ENCODE assay signal across 15 cellular contexts in the genomic region with DNA sequence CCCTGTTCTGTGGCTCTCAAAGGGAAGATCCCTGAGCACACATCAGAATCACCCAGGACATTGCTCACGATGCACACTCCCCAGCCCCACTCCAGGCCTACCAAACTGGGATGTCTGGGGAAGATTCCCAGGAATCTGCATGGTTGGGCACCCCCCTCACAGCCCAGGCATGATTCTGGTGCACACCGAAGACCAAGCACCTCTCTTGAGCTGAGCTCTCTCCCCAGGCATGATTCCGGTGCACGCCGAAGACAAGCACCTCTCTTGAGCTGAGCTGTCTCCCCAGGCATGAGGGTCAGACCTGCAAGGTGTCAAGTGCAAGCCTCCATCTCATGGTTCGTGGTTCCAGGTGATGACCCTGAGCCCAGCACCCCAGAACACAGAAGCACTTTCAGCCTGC.
DNase-seq lines count a peak whose midpoint lies in the region; ATAC-seq and TF ChIP-seq lines count a peak whose summit lies in the region.
"Had no signal": no experiment of that assay in that cellular context is flagged by ENCODE, and none has a peak within 500 bp of the region (broad histone marks: within the 10 kb centered on the region; RNA-seq: fewer than 3 reads in every experiment).

No MANE protein-coding gene starts in this region.

- peaks cover 0 to 2% (median 0%) of the 10 kb centered on the region in 7 donors for H3K9me3 Mint-ChIP-seq in CD14-positive monocyte
- H3K9me3 Mint-ChIP-seq: activated T-helper 17 cell treated with anti-CD3 and anti-CD28 coated beads, Interleukin-2, amount 50 U/mL, for 72 hours had no signal

- no peaks in the 10 kb centered on the region for H3K27me3 ChIP-seq in adrenal gland
- no peaks in the 10 kb centered on the region for H3K27me3 ChIP-seq in left lung
- no peaks in the 10 kb centered on the region for H3K27me3 ChIP-seq in spleen (replicated peaks in 1 of 7)
- H3K27me3 ChIP-seq: brain microvascular endothelial cell had no signal

- DNase-seq in CD14-positive monocyte (ENCODE audit: low spot score) (no peak), adrenal gland (peak in 1 of 7 donors; percentile 14), left lung (no peak), spleen (no peak), ecto neural progenitor cell (ENCODE audit: low spot score) (no peak), cerebellar nuclear complex (lab: John Stamatoyannopoulos, UW) (no peak), NCI-H748 treated with DMSO at 0.1 percent for 48 hours (lab: John Stamatoyannopoulos, UW) (no peak), midbrain (lab: John Stamatoyannopoulos, UW) (no peak)
- DNase-seq: brain microvascular endothelial cell; NCI-H1105 treated with DMSO at 0.1 percent for 48 hours; NCI-H510A treated with DMSO at 0.1 percent for 48 hours; stimulated activated CD4-positive, alpha-beta T cell treated with anti-CD3 and anti-CD28 coated beads, Interleukin-15, amount 100 ng/mL, for 24 hours had no signal

- peak overlapping the region; percentile 81 to 92 (median 90) for H3K27ac Mint-ChIP-seq in CD14-positive monocyte
- H3K27ac Mint-ChIP-seq: activated T-helper 17 cell treated with anti-CD3 and anti-CD28 coated beads, Interleukin-2, amount 50 U/mL, for 72 hours; T-helper 1 cell treated with Interleukin-12 subunit alpha and Interleukin-12 subunit beta and Interleukin-4 antibody, amounts not matched to agents 30 μg/mL and 1 μg/mL, for 36 hours had no signal

- no peak for TF ChIP-seq CTCF in CD14-positive monocyte (IDR thresholded peaks at IDR 0.05)
- TF ChIP-seq CTCF in adrenal gland (IDR thresholded peaks at IDR 0.05) = no peak
- no peak for TF ChIP-seq CTCF in left lung (IDR thresholded peaks at IDR 0.05)
- no peak for TF ChIP-seq CTCF in spleen (IDR thresholded peaks at IDR 0.05 in 8 of 11, conservative IDR thresholded peaks at IDR 0.05 in 3 of 11)

- H3K4me1 Mint-ChIP-seq in CD14-positive monocyte = peaks cover 59% of the 10 kb centered on the region

- peaks cover 2 to 7% (median 3%) of the 10 kb centered on the region in 3 donors for H3K27me3 Mint-ChIP-seq in CD14-positive monocyte (ENCODE audit: low read depth in 3 of 3)
- H3K27me3 Mint-ChIP-seq: IgD-negative memory B cell had no signal

- 89 to 95% (median 92%) methylated on average over 3 to 6 of the region's 6 CpGs for WGBS in adrenal gland, 4 donors
- 84 to 98% (median 95%) methylated on average over 2 to 6 of the region's 6 CpGs for WGBS in spleen, 5 donors

- ATAC-seq in left lung = no peak
- ATAC-seq: activated T-helper 17 cell treated with anti-CD3 and anti-CD28 coated beads, Interleukin-2, amount 50 U/mL, for 72 hours had no signal

- no peaks in the 10 kb centered on the region for H3K36me3 ChIP-seq in adrenal gland (replicated peaks in 1 of 2)
- no peaks in the 10 kb centered on the region for H3K36me3 ChIP-seq in left lung
- H3K36me3 ChIP-seq in spleen = no peaks in the 10 kb centered on the region
- H3K36me3 ChIP-seq: brain microvascular endothelial cell had no signal

- H3K9me3 ChIP-seq in adrenal gland (replicated peaks in 1 of 3) = no peaks in the 10 kb centered on the region
- no peaks in the 10 kb centered on the region for H3K9me3 ChIP-seq in left lung
- peaks cover 0 to 6% (median 0%) of the 10 kb centered on the region in 8 donors for H3K9me3 ChIP-seq in spleen

- peaks cover 0 to 4% of the 10 kb centered on the region in 2 donors for H3K36me3 Mint-ChIP-seq in CD14-positive monocyte

- H3K4me3 ChIP-seq in adrenal gland (peak overlapping the region in 1 of 4 donors; percentile 25), left lung (no peak overlapping the region), spleen (no peak overlapping the region)

- peak overlapping the region in 1 of 2 donors; percentile 42 for H3K4me3 Mint-ChIP-seq in CD14-positive monocyte
- H3K4me3 Mint-ChIP-seq: activated T-helper 17 cell treated with anti-CD3 and anti-CD28 coated beads, Interleukin-2, amount 50 U/mL, for 72 hours; T-helper 1 cell treated with Interleukin-12 subunit alpha and Interleukin-12 subunit beta and Interleukin-4 antibody, amounts not matched to agents 30 μg/mL and 1 μg/mL, for 36 hours had no signal

- intact Hi-C loops in CD14-positive monocyte (cut with micrococcal nuclease) (loop anchor here (10.0 kb wide), 2 partner anchors 51 to 111 kb away; a partner anchor contains a TSS), adrenal gland (cut with DNase I) (no loop called here), left lung (cut with DNase I) (no loop called here), spleen (cut with DNase I; ENCODE audit: low total_unique reads) (no loop called here)

- H3K4me1 ChIP-seq in adrenal gland (replicated peaks in 1 of 2) (peaks cover 6 to 31% of the 10 kb centered on the region in 2 donors), left lung (peaks cover 28 to 64% of the 10 kb centered on the region in 2 donors), spleen (peaks cover 24 to 58% (median 51%) of the 10 kb centered on the region in 6 donors)

- peak overlapping the region; percentile 46 to 94 (median 83) for H3K27ac ChIP-seq in adrenal gland
- H3K27ac ChIP-seq in left lung = peak overlapping the region; percentile 90 to 91
- H3K27ac ChIP-seq in spleen = peak overlapping the region in 5 of 8 donors; percentile 11 to 81 (median 72)
- H3K27ac ChIP-seq: brain microvascular endothelial cell had no signal

- TF ChIP-seq POLR2A in adrenal gland (IDR thresholded peaks at IDR 0.05) (no peak), spleen (IDR thresholded peaks at IDR 0.05) (no peak)

Comparison
In these comparisons a context has a peak if more than half of its experiments do, and no peak if none do; other contexts are left out.
1. intact Hi-C loops: an anchor here in CD14-positive monocyte (10.0 kb wide); none called in adrenal gland, left lung and spleen.